ENCODE assay signal across 18 cellular contexts in the genomic region with DNA sequence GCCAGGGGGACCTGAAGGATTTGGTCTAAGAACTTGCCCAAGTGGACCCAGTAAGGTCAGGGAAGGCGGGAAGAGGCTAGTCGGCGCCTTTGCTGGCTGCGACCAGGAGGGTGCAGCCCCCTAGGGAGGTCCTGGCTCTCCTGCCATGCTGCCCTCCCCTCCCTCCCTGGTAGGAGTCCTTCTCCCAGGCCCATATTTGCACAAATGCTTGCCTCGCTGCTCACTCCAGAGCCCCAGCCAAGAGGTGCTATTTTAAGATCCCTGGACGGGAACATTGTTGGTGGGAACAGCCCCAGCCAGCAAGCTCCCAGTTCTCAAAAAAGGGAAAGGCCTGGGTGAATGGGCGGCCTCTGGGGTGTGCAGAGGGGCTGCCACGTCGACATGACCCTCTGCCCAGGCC. TPM values are rescaled to one million over a fixed set of nuclear protein-coding genes. Genes with fewer than 3 reads are reported as not detected.
DNase-seq lines count a peak whose midpoint lies in the region; ATAC-seq and TF ChIP-seq lines count a peak whose summit lies in the region.
"Had no signal": no experiment of that assay in that cellular context is flagged by ENCODE, and none has a peak within 500 bp of the region (broad histone marks: within the 10 kb centered on the region; RNA-seq: fewer than 3 reads in every experiment).

No MANE protein-coding gene starts in this region.

- peaks cover 34% of the 10 kb centered on the region for H3K4me1 Mint-ChIP-seq in neural progenitor cell

- H3K27me3 ChIP-seq in esophagus muscularis mucosa: no peaks in the 10 kb centered on the region
- no peaks in the 10 kb centered on the region for H3K27me3 ChIP-seq in psoas muscle (ENCODE audit: insufficient read depth in 3 of 3, low read length in 2 of 3)
- H3K27me3 ChIP-seq in uterus: no peaks in the 10 kb centered on the region
- no peaks in the 10 kb centered on the region for H3K27me3 ChIP-seq in neural progenitor cell

- H2AFZ ChIP-seq in neural progenitor cell (replicated peaks): no peak overlapping the region

- peak; percentile 22 for ATAC-seq in left colon
- peak; percentile 64 to 84 (median 74) for ATAC-seq in psoas muscle
- no peak for ATAC-seq in GM21360 (IDR thresholded peaks at IDR 0.05; ENCODE audit: unreplicated experiment)
- ATAC-seq: Panc1 had no signal

- peaks cover under 1% of the 10 kb centered on the region for H3K9me3 Mint-ChIP-seq in neural progenitor cell
- H3K9me3 Mint-ChIP-seq: activated B cell treated with CpG ODN at 0.5 μM for 24 hours had no signal

- H3K9ac ChIP-seq in neural progenitor cell: no peak overlapping the region

- H3K27ac ChIP-seq in esophagus muscularis mucosa (replicated peaks in 1 of 4) (peak overlapping the region; percentile 92 to 97 (median 96)), psoas muscle (peak overlapping the region; percentile 76), uterus (peak overlapping the region; percentile 93 to 95), neural progenitor cell (no peak overlapping the region)

- no peak for TF ChIP-seq CTCF in esophagus muscularis mucosa (IDR thresholded peaks at IDR 0.05)
- TF ChIP-seq CTCF in psoas muscle (IDR thresholded peaks at IDR 0.05): no peak
- no peak for TF ChIP-seq CTCF in uterus (IDR thresholded peaks at IDR 0.05)
- no peak for TF ChIP-seq CTCF in neural progenitor cell (IDR thresholded peaks at IDR 0.05)

- no peaks in the 10 kb centered on the region for H4K20me1 ChIP-seq in neural progenitor cell (ENCODE audit: low read depth)

- DNase-seq in esophagus muscularis mucosa (ENCODE audit: extremely low spot score): no peak
- DNase-seq in left colon: peak in 1 of 2 donors; percentile 74
- no peak for DNase-seq in psoas muscle
- DNase-seq in uterus: peak; percentile 82 to 89
- DNase-seq in neural progenitor cell (ENCODE audit: low spot score): no peak
- DNase-seq in T-helper 9 cell: no peak
- DNase-seq: activated B cell treated with CpG ODN at 0.5 μM for 24 hours; activated gamma-delta T cell treated with Interleukin-2 at 50 U/mL for 16 hours; DMS79 treated with DMSO at 0.1 percent for 48 hours; GOT3; midbrain; NCI-H2029 treated with DMSO at 0.1 percent for 48 hours; stimulated activated CD4-positive, alpha-beta T cell treated with anti-CD3 and anti-CD28 coated beads, Interleukin-2, amount 100 ng/mL, for 48 hours; T-helper 1 cell had no signal

- no peaks in the 10 kb centered on the region for H3K36me3 Mint-ChIP-seq in neural progenitor cell
- H3K36me3 Mint-ChIP-seq: CD14-positive monocyte had no signal

- H3K4me3 ChIP-seq in esophagus muscularis mucosa (peak overlapping the region; percentile 28 to 61 (median 51)), psoas muscle (peak overlapping the region; percentile 11), uterus (no peak overlapping the region), neural progenitor cell (no peak overlapping the region)

- H3K27me3 Mint-ChIP-seq in neural progenitor cell (ENCODE audit: insufficient read depth, low read depth): peaks cover 7% of the 10 kb centered on the region

- no peak overlapping the region for H3K4me3 Mint-ChIP-seq in neural progenitor cell
- H3K4me3 Mint-ChIP-seq: activated B cell treated with CpG ODN at 0.5 μM for 24 hours, CD14-positive monocyte had no signal

- no peak overlapping the region for H3K27ac Mint-ChIP-seq in neural progenitor cell
- H3K27ac Mint-ChIP-seq: activated B cell treated with CpG ODN at 0.5 μM for 24 hours, CD14-positive monocyte had no signal

- peak; percentile 68 for TF ChIP-seq EP300 in esophagus muscularis mucosa (IDR thresholded peaks at IDR 0.05)

- H3K4me1 ChIP-seq in esophagus muscularis mucosa (peaks cover 69 to 98% (median 95%) of the 10 kb centered on the region in 4 donors), psoas muscle (peaks cover 33% of the 10 kb centered on the region), uterus (peaks cover 13 to 31% of the 10 kb centered on the region in 2 donors), neural progenitor cell (no peaks in the 10 kb centered on the region)

- H3K4me2 ChIP-seq in neural progenitor cell: no peak overlapping the region

- H3K9me3 ChIP-seq in esophagus muscularis mucosa (no peaks in the 10 kb centered on the region), psoas muscle (no peaks in the 10 kb centered on the region), uterus (no peaks in the 10 kb centered on the region), neural progenitor cell (ENCODE audit: low read depth) (no peaks in the 10 kb centered on the region)

- TF ChIP-seq POLR2A in esophagus muscularis mucosa (IDR thresholded peaks at IDR 0.05; ENCODE audit: low read depth): no peak
- peak; percentile 31 to 36 for TF ChIP-seq POLR2A in uterus (IDR thresholded peaks at IDR 0.05)

- intact Hi-C loops in esophagus muscularis mucosa (cut with DNase I) (no loop called here), left colon (cut with DNase I, micrococcal nuclease) (loop anchor here (5.0 to 10.0 kb wide), 3 partner anchors 51 to 184 kb away; no protein-coding TSS in a partner anchor), psoas muscle (cut with DNase I) (loop anchor here (2.0 to 5.0 kb wide), 3 partner anchors 51 to 183 kb away; no protein-coding TSS in a partner anchor), uterus (cut with DNase I; ENCODE audit: low total_unique reads) (loop anchor here (5.0 kb wide), 2 partner anchors 34 to 49 kb away; no protein-coding TSS in a partner anchor)

- no peaks in the 10 kb centered on the region for H3K36me3 ChIP-seq in esophagus muscularis mucosa
- H3K36me3 ChIP-seq in psoas muscle (ENCODE audit: insufficient read depth in 1 of 2, low read depth in 1 of 2): no peaks in the 10 kb centered on the region
- no peaks in the 10 kb centered on the region for H3K36me3 ChIP-seq in uterus
- no peaks in the 10 kb centered on the region for H3K36me3 ChIP-seq in neural progenitor cell

- H3K79me2 ChIP-seq in neural progenitor cell (ENCODE audit: low read depth): no peaks in the 10 kb centered on the region

- 29% methylated on average over 8 of the region's 9 CpGs for WGBS in esophagus muscularis mucosa
- 26 to 54% (median 44%) methylated on average over 9 of the region's 9 CpGs for WGBS in psoas muscle, 3 donors

- H3F3A ChIP-seq in neural progenitor cell (ENCODE audit: low read depth): no peaks in the 10 kb centered on the region

RNA-seq across cellular contexts. Expression of a gene that starts 4.3 kb away (rescaled TPM):
- total RNA-seq in esophagus muscularis mucosa (10 to 100 TPM in 2 of 4 donors, 1 to 10 TPM in 2; 2.5 to 20.3 (median 8.0) TPM), left colon (1 to 10 TPM in 1 of 2 donors, not detected in 1; 1.1 TPM), psoas muscle (under 1 TPM in 1 of 4 donors, not detected in 3; 0.58 TPM), uterus (1 to 10 TPM in 2 of 4 donors, not detected in 2; 1.6 to 2.3 TPM), neural progenitor cell (ENCODE audit: low replicate concordance) (not detected in 2 replicates)
- under 1 TPM in 2 of 3 donors, not detected in 1; 0.08 to 0.42 TPM for polyA plus RNA-seq in psoas muscle
- total RNA-seq: activated B cell treated with CpG ODN at 0.5 μM for 24 hours, MCF 10A had no signal
- polyA plus RNA-seq: CD14-positive monocyte had no signal

RNA-seq across cellular contexts. Expression of a gene that starts 25.6 kb away (rescaled TPM):
- 1 to 10 TPM; 4.0 to 5.8 (median 4.7) TPM for total RNA-seq in esophagus muscularis mucosa
- 1 to 10 TPM; 3.3 to 3.9 TPM for total RNA-seq in left colon
- 1 to 10 TPM in 1 of 4 donors, under 1 TPM in 3; 0.65 to 2.7 (median 0.84) TPM for total RNA-seq in psoas muscle
- polyA plus RNA-seq in psoas muscle: 1 to 10 TPM in 1 of 3 donors, under 1 TPM in 2; 0.28 to 1.1 (median 0.70) TPM
- total RNA-seq in uterus: 1 to 10 TPM in 3 of 4 donors, under 1 TPM in 1; 0.59 to 8.6 (median 5.9) TPM
- 16.4 and 28.3 TPM in 2 replicates for total RNA-seq in neural progenitor cell (ENCODE audit: low replicate concordance)

RNA-seq across cellular contexts. Expression of a gene that starts 38.1 kb away (rescaled TPM):
- total RNA-seq in esophagus muscularis mucosa (10 to 100 TPM in 1 of 4 donors, 1 to 10 TPM in 3; 7.8 to 14.9 (median 8.7) TPM), left colon (10 to 100 TPM; 10.4 to 10.7 TPM), psoas muscle (10 to 100 TPM in 2 of 4 donors, 1 to 10 TPM in 2; 8.8 to 11.1 (median 9.5) TPM), uterus (10 to 100 TPM; 13.5 to 27.0 (median 22.6) TPM), neural progenitor cell (ENCODE audit: low replicate concordance) (27.0 and 42.5 TPM in 2 replicates)
- polyA plus RNA-seq in psoas muscle: 10 to 100 TPM in 2 of 3 donors, 1 to 10 TPM in 1; 4.7 to 11.6 (median 11.0) TPM

Comparison
In these comparisons a context has a peak if more than half of its experiments do, and no peak if none do; other contexts are left out.
1. DNase-seq: peak in uterus (2 of 2); none in esophagus muscularis mucosa (single experiment), psoas muscle (0 of 2), neural progenitor cell (single experiment) and T-helper 9 cell (single experiment).
2. H3K4me3 ChIP-seq: peak in esophagus muscularis mucosa (4 of 4) and psoas muscle (single experiment); none in uterus (0 of 2) and neural progenitor cell (single experiment).